Comparison of ENCODE assay signal across 8 cellular contexts in the genomic region with DNA sequence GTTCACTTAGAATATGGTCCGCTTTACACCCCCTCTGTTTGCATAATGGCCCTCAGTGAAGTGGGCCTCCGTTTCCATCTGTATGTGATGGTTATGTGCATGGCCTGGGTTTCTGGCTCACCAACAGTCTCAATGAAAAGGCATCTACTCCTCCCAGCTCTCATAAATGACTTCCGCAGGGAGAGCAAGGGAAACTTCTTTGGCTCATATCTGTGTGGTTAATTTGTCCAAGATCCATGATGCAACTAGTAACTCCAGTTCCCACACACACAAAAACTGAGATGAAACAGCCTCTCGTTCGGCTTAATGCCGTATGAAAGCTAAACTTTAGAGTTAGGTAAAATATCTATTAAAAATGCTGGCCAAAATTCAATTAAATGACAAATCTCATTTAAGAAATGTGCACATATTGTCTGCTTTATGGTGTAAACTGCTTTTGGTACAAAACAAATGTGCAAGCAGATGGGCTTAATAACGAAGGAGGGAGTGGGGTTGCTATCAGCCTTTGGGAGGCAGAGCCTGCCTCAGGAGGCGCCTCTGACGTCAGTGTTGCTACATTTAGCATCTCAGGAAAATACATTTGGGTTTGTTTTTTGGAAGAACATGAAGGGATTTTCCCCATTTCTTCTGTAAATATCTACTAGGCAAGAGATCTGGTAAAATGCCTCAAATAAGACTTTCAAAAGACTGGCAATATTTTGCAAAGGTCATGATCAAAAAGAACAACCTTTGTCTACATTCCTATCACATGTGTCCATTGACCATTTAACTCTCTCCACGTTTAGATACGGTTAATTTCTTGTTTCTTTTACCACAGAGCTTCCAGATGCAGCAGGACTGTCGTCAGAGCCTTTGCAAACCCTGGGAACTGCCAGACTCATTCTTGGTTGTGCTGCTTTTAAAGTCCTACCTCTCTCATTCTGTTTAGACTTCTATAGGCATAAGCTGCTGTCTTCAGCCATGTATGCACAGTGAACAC.
DNase-seq lines count a peak whose midpoint lies in the region; ATAC-seq, FAIRE-seq and TF ChIP-seq lines count a peak whose summit lies in the region.

No MANE protein-coding gene starts in this region.

- peak; percentile 62 for ATAC-seq in left lobe of liver

- no peak for TF ChIP-seq EP300 in suprapubic skin (IDR thresholded peaks at IDR 0.05)

- no peak for FAIRE-seq in HTR-8/SVneo (lab: Jason Lieb, UNC)

- TF ChIP-seq POLR2A in suprapubic skin (IDR thresholded peaks at IDR 0.05): no peak

- peak; percentile 78 for DNase-seq in HS-5 (ENCODE audit: low read depth)
- peak; percentile 94 for DNase-seq in cardiac fibroblast (ENCODE audit: low read depth in 2 of 2)
- no peak for DNase-seq in left lobe of liver (ENCODE audit: low spot score)
- no peak for DNase-seq in suprapubic skin (ENCODE audit: low spot score in 2 of 2)
- DNase-seq in stimulated activated CD4-positive, alpha-beta T cell treated with anti-CD3 and anti-CD28 coated beads, Interleukin-4, amount 100 ng/mL, for 4 hours: no peak
- DNase-seq in HTR-8/SVneo (ENCODE audit: insufficient read length, low spot score): no peak
- no peak for DNase-seq in NCI-H1105 treated with DMSO at 0.1 percent for 48 hours (lab: John Stamatoyannopoulos, UW)
- no peak for DNase-seq in midbrain (lab: John Stamatoyannopoulos, UW)

- H3K27me3 ChIP-seq in suprapubic skin: no peaks in the 10 kb centered on the region

- H3K9me3 ChIP-seq in suprapubic skin: no peaks in the 10 kb centered on the region

- WGBS in suprapubic skin: 25% methylated on average over 12 of the region's 12 CpGs

- H3K36me3 ChIP-seq in suprapubic skin: no peaks in the 10 kb centered on the region

- H3K27ac ChIP-seq in suprapubic skin: peak overlapping the region; percentile 90

- TF ChIP-seq CTCF in cardiac fibroblast (IDR thresholded peaks at IDR 0.05; ENCODE audit: low read depth, low read length) (no peak), suprapubic skin (IDR thresholded peaks at IDR 0.05) (no peak)

- H3K4me3 ChIP-seq in cardiac fibroblast (replicated peaks in 1 of 2; ENCODE audit: low read depth in 2 of 2, low read length in 2 of 2) (peak overlapping the region in 1 of 2 donors; percentile 6), suprapubic skin (peak overlapping the region; percentile 12)

- peaks cover 88% of the 10 kb centered on the region for H3K4me1 ChIP-seq in suprapubic skin

Comparison
In these comparisons a context has a peak if more than half of its experiments do, and no peak if none do; other contexts are left out.
1. DNase-seq: peak in HS-5 (single experiment) and cardiac fibroblast (2 of 2); none in left lobe of liver (single experiment), suprapubic skin (0 of 2), stimulated activated CD4-positive, alpha-beta T cell treated with anti-CD3 and anti-CD28 coated beads, Interleukin-4, amount 100 ng/mL, for 4 hours (0 of 2), HTR-8/SVneo (single experiment), NCI-H1105 treated with DMSO at 0.1 percent for 48 hours (single experiment) and midbrain (single experiment).